9 cellular contexts compared by ENCODE assay signal in the genomic region with DNA sequence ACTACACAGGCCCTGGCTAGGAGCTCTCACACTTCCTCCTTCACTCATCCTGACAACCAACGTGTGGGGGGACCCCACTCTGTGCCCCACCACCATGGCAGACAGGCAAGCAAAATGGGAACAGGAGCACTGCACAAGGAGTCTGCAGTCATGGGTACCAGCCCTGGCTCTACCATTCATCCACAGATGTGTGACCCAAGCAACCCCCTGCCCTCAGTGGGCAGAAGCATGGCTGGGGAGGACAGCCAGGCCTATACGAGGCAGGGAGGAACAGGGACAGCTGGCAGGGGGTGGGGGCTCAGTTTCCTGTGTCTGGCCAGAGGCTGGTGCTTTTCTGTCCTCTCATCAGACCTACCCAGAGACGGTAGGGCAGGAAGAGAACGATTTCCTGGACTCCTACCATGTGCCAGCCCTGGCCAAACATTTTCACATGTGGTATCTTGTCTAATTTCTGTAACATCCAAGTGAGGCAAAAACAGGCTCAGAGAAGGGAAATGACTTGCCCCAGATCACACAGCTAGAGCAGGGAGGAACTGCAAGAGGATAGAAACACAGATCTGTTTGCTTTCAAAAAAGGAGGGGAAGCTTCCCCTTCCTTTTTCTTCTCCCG.
DNase-seq lines count a peak whose midpoint lies in the region; ATAC-seq and TF ChIP-seq lines count a peak whose summit lies in the region.
"Had no signal": no experiment of that assay in that cellular context is flagged by ENCODE, and none has a peak within 500 bp of the region (broad histone marks: within the 10 kb centered on the region; RNA-seq: fewer than 3 reads in every experiment).

No MANE protein-coding gene starts in this region.

- no peak overlapping the region for H2AFZ ChIP-seq in mesenchymal stem cell (ENCODE audit: low read depth, low read length)

- H2BK120ac ChIP-seq in mesenchymal stem cell (ENCODE audit: low read depth, low read length), result no peak overlapping the region

- DNase-seq in CD1c-positive myeloid dendritic cell (ENCODE audit: extremely low spot score), result peak; percentile 66
- peak; percentile 66 to 78 for DNase-seq in HL-60 (ENCODE audit: low read depth in 1 of 2, low spot score in 1 of 2)
- DNase-seq in UCSD-AML1 (lab: John Stamatoyannopoulos, UW; ENCODE audit: unreplicated experiment), result peak; percentile 71
- DNase-seq in mesenchymal stem cell, result no peak
- DNase-seq in tibial artery, result no peak
- DNase-seq: activated gamma-delta T cell treated with Interleukin-2 at 50 U/mL for 16 hours had no signal

- H3K14ac ChIP-seq in mesenchymal stem cell (ENCODE audit: low read length in 2 of 2), result no peak overlapping the region

- H3K18ac ChIP-seq in mesenchymal stem cell (ENCODE audit: low read depth in 1 of 2, low read length in 2 of 2), result no peak overlapping the region

- no peak overlapping the region for H3K23ac ChIP-seq in mesenchymal stem cell (ENCODE audit: low read length in 2 of 2)

- ATAC-seq in HG03095 (IDR thresholded peaks at IDR 0.05; ENCODE audit: unreplicated experiment) (no peak), HG03159 (IDR thresholded peaks at IDR 0.05; ENCODE audit: unreplicated experiment) (no peak), HG02884 (IDR thresholded peaks at IDR 0.05; ENCODE audit: unreplicated experiment) (no peak)

- H3K4me3 ChIP-seq in HL-60 (replicated peaks; ENCODE audit: insufficient read depth, low read length) (no peak overlapping the region), mesenchymal stem cell (ENCODE audit: insufficient read depth in 1 of 2, low read depth in 1 of 2, low read length in 2 of 2) (no peak overlapping the region), tibial artery (no peak overlapping the region)

- no peak overlapping the region for H2BK12ac ChIP-seq in mesenchymal stem cell (ENCODE audit: low read length in 2 of 2)

- no peak overlapping the region for H3K4ac ChIP-seq in mesenchymal stem cell (ENCODE audit: low read depth in 1 of 2, low read length in 2 of 2)

- no peaks in the 10 kb centered on the region for H3K9me3 ChIP-seq in mesenchymal stem cell (ENCODE audit: control insufficient read depth, low read length)
- no peaks in the 10 kb centered on the region for H3K9me3 ChIP-seq in tibial artery

- TF ChIP-seq CTCF in HL-60 (IDR thresholded peaks at IDR 0.05; ENCODE audit: insufficient read depth, low read length), result no peak
- TF ChIP-seq CTCF in tibial artery (IDR thresholded peaks at IDR 0.05), result no peak

- WGBS in mesenchymal stem cell, result 56% methylated on average over 4 of the region's 5 CpGs

- no peak overlapping the region for H2BK15ac ChIP-seq in mesenchymal stem cell (ENCODE audit: low read depth, poor library complexity, severe bottlenecking)

- no peak overlapping the region for H2BK5ac ChIP-seq in mesenchymal stem cell (ENCODE audit: low read depth, low read length, poor library complexity, severe bottlenecking)

- no peaks in the 10 kb centered on the region for H3K36me3 ChIP-seq in mesenchymal stem cell (ENCODE audit: control insufficient read depth in 1 of 2, insufficient read depth in 2 of 2, low read depth in 1 of 2, low read length in 2 of 2)
- no peaks in the 10 kb centered on the region for H3K36me3 ChIP-seq in tibial artery

- H3K27me3 ChIP-seq in HL-60 (ENCODE audit: insufficient read depth, poor library complexity, severe bottlenecking) (no peaks in the 10 kb centered on the region), mesenchymal stem cell (ENCODE audit: control insufficient read depth in 1 of 2, insufficient read depth in 1 of 2, low read length in 2 of 2) (peaks cover 0 to 9% of the 10 kb centered on the region in 2 experiments), tibial artery (no peaks in the 10 kb centered on the region)

- intact Hi-C loops in tibial artery (cut with DNase I; ENCODE audit: low total_unique reads), result no loop called here

- peaks cover 25% of the 10 kb centered on the region for H3K4me1 ChIP-seq in mesenchymal stem cell (ENCODE audit: control insufficient read depth, insufficient read depth, low read depth, low read length)
- H3K4me1 ChIP-seq in tibial artery, result peaks cover 0 to 13% (median 11%) of the 10 kb centered on the region in 4 donors

- H4K8ac ChIP-seq in mesenchymal stem cell (ENCODE audit: low read length), result no peak overlapping the region

- H3K27ac ChIP-seq in HL-60 (replicated peaks) (peak overlapping the region; percentile 87), mesenchymal stem cell (ENCODE audit: low read length, poor library complexity, severe bottlenecking) (no peak overlapping the region), tibial artery (no peak overlapping the region)

- peaks cover 19% of the 10 kb centered on the region for H3K79me1 ChIP-seq in mesenchymal stem cell (replicated peaks; ENCODE audit: low read length, poor library complexity, severe bottlenecking)

- H3K4me2 ChIP-seq in mesenchymal stem cell (ENCODE audit: low read length, poor library complexity, severe bottlenecking), result no peak overlapping the region

- H4K91ac ChIP-seq in mesenchymal stem cell (ENCODE audit: low read length), result no peak overlapping the region

- H3K9ac ChIP-seq in mesenchymal stem cell (ENCODE audit: low read length), result no peak overlapping the region

- H2AK5ac ChIP-seq in mesenchymal stem cell (ENCODE audit: low read length, severe bottlenecking), result peak overlapping the region; percentile 11

Comparison
In these comparisons a context has a peak if more than half of its experiments do, and no peak if none do; other contexts are left out.
1. DNase-seq: peak in CD1c-positive myeloid dendritic cell (single experiment), HL-60 (2 of 2) and UCSD-AML1 (single experiment); none in mesenchymal stem cell (single experiment) and tibial artery (0 of 2).